1 cellular context compared by ENCODE assay signal in the genomic region with DNA sequence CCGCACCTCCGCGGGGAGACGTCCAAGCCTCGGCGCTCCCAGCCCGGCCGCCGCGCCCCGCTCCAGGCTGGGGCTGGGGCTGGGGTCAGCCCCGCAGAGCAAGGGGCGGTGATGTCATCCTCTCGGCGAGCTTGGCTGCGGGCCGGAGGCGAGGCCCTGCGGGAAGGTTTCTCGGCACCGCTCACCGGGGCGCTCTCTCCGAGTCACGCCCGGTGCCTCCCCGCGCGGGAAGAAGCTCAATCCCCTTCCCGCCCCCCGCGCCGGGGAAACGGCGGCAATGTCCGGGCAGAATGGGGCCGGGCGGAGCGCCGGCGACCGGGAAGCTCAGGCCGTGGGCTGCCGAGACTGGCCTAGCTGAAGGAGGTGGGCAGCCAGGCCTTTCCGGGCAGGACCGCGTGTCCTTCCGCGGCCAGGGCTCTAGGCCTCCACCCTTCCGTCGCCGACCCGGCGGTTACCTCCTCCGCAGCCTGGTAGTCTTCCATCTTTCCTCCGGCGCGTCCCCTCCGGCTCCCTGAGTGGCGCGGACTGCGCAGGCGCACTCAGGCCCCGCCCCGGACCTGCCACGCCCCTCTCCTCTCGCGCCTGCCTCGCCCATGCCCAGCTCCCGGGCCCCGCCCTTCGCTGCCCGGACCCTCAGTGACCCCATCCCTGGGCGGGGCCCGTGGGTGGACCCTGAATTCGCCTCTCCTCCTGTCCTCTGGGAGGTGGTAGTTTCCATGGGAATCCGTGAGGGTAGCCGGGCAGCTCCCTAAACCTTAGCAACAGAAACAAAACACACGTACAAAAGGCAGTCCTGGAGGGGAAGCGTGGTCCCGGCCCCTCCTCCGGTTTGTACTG.
TF ChIP-seq lines count a peak whose summit lies in the region.

TSS of gene DYNLT1 (minus strand) at position 517 of the 837 bp plus-strand sequence. CDS start at position 482, 35 bp downstream.

TF ChIP-seq in GM12878, 131 proteins besides CTCF, POLR2A, EP300 and RAD21 (continued from another document):
- TF ChIP-seq BHLHE40 (IDR thresholded peaks at IDR 0.05; ENCODE audit: borderline replicate concordance in 1 of 2, low read depth in 2 of 2, low read length in 1 of 2) (0 out of 4 replicates have a peak, but pooled peaks of 1 of the 2 experiments have one; percentile 9), SMARCA5 (IDR thresholded peaks at IDR 0.05) (peak; percentile 28; the same call in 1 of the 2 replicates), CREB1 (IDR thresholded peaks at IDR 0.05; ENCODE audit: low read depth) (0 out of 2 replicates have a peak, but pooled peaks have one; percentile 31), CEBPZ (IDR thresholded peaks at IDR 0.05; ENCODE audit: low read depth, low read length) (no peak), MEF2A (IDR thresholded peaks at IDR 0.05; ENCODE audit: insufficient read depth, low read depth, low read length) (no peak), YY1 (IDR thresholded peaks at IDR 0.05; ENCODE audit: low read depth, low read length) (peak; percentile 91), JUNB (IDR thresholded peaks at IDR 0.05) (no peak), SIN3A (IDR thresholded peaks at IDR 0.05; ENCODE audit: low read depth, low read length) (peak; percentile 71; the same call in 1 of the 2 replicates), MXI1 (IDR thresholded peaks at IDR 0.05; ENCODE audit: low read depth, low read length) (peak; percentile 79; the same call in 1 of the 2 replicates), HDGF (IDR thresholded peaks at IDR 0.05) (peak; percentile 59; the same call in 1 of the 2 replicates), POLR2AphosphoS5 (IDR thresholded peaks at IDR 0.05; ENCODE audit: low read length) (peak; percentile 92), RUNX3 (IDR thresholded peaks at IDR 0.05; ENCODE audit: low read length) (0 out of 2 replicates have a peak, but pooled peaks have one; percentile 6), IKZF1 (conservative IDR thresholded peaks at IDR 0.05) (peak; percentile 82), POLR2AphosphoS2 (IDR thresholded peaks at IDR 0.05; ENCODE audit: low read depth, low read length) (peak; percentile 73; the same call in 1 of the 2 replicates), USF2 (IDR thresholded peaks at IDR 0.05; ENCODE audit: borderline replicate concordance, low read depth, low read length) (no peak), TCF3 (IDR thresholded peaks at IDR 0.05; ENCODE audit: borderline replicate concordance, insufficient read depth, low read depth, low read length) (0 out of 2 replicates have a peak, but pooled peaks have one; percentile 31), HCFC1 (IDR thresholded peaks at IDR 0.05; ENCODE audit: low read length) (0 out of 2 replicates have a peak, but pooled peaks have one; percentile 24), CBFB (IDR thresholded peaks at IDR 0.05; ENCODE audit: low read depth) (0 out of 2 replicates have a peak, but pooled peaks have one; percentile 17), RB1 (IDR thresholded peaks at IDR 0.05; ENCODE audit: borderline replicate concordance) (peak; percentile 61; the same call in 1 of the 2 replicates), SUZ12 (IDR thresholded peaks at IDR 0.05; ENCODE audit: unreplicated experiment) (no peak), IKZF2 (IDR thresholded peaks at IDR 0.05) (peak; percentile 66; a peak in 1 of 4 replicates), SMAD5 (IDR thresholded peaks at IDR 0.05; ENCODE audit: low read depth) (peak; percentile 84), GATAD2B (conservative IDR thresholded peaks at IDR 0.05; ENCODE audit: low read depth) (peak; percentile 37), SPI1 (IDR thresholded peaks at IDR 0.05; ENCODE audit: borderline replicate concordance, insufficient read depth, low read depth, low read length) (no peak)
- TF ChIP-seq, protein P1, sequence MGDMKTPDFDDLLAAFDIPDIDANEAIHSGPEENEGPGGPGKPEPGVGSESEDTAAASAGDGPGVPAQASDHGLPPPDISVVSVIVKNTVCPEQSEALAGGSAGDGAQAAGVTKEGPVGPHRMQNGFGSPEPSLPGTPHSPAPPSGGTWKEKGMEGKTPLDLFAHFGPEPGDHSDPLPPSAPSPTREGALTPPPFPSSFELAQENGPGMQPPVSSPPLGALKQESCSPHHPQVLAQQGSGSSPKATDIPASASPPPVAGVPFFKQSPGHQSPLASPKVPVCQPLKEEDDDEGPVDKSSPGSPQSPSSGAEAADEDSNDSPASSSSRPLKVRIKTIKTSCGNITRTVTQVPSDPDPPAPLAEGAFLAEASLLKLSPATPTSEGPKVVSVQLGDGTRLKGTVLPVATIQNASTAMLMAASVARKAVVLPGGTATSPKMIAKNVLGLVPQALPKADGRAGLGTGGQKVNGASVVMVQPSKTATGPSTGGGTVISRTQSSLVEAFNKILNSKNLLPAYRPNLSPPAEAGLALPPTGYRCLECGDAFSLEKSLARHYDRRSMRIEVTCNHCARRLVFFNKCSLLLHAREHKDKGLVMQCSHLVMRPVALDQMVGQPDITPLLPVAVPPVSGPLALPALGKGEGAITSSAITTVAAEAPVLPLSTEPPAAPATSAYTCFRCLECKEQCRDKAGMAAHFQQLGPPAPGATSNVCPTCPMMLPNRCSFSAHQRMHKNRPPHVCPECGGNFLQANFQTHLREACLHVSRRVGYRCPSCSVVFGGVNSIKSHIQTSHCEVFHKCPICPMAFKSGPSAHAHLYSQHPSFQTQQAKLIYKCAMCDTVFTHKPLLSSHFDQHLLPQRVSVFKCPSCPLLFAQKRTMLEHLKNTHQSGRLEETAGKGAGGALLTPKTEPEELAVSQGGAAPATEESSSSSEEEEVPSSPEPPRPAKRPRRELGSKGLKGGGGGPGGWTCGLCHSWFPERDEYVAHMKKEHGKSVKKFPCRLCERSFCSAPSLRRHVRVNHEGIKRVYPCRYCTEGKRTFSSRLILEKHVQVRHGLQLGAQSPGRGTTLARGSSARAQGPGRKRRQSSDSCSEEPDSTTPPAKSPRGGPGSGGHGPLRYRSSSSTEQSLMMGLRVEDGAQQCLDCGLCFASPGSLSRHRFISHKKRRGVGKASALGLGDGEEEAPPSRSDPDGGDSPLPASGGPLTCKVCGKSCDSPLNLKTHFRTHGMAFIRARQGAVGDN (IDR thresholded peaks at IDR 0.05), result 0 out of 2 replicates have a peak, but pooled peaks have one; percentile 15
- TF ChIP-seq, protein P2, sequence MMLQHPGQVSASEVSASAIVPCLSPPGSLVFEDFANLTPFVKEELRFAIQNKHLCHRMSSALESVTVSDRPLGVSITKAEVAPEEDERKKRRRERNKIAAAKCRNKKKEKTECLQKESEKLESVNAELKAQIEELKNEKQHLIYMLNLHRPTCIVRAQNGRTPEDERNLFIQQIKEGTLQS (IDR thresholded peaks at IDR 0.05; ENCODE audit: borderline replicate concordance, extremely low read depth, low read depth, low read length), result no peak
- TF ChIP-seq, protein P3, sequence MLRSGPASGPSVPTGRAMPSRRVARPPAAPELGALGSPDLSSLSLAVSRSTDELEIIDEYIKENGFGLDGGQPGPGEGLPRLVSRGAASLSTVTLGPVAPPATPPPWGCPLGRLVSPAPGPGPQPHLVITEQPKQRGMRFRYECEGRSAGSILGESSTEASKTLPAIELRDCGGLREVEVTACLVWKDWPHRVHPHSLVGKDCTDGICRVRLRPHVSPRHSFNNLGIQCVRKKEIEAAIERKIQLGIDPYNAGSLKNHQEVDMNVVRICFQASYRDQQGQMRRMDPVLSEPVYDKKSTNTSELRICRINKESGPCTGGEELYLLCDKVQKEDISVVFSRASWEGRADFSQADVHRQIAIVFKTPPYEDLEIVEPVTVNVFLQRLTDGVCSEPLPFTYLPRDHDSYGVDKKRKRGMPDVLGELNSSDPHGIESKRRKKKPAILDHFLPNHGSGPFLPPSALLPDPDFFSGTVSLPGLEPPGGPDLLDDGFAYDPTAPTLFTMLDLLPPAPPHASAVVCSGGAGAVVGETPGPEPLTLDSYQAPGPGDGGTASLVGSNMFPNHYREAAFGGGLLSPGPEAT (IDR thresholded peaks at IDR 0.05; ENCODE audit: low read depth), result 0 out of 2 replicates have a peak, but pooled peaks have one; percentile 53
- TF ChIP-seq, protein P4, sequence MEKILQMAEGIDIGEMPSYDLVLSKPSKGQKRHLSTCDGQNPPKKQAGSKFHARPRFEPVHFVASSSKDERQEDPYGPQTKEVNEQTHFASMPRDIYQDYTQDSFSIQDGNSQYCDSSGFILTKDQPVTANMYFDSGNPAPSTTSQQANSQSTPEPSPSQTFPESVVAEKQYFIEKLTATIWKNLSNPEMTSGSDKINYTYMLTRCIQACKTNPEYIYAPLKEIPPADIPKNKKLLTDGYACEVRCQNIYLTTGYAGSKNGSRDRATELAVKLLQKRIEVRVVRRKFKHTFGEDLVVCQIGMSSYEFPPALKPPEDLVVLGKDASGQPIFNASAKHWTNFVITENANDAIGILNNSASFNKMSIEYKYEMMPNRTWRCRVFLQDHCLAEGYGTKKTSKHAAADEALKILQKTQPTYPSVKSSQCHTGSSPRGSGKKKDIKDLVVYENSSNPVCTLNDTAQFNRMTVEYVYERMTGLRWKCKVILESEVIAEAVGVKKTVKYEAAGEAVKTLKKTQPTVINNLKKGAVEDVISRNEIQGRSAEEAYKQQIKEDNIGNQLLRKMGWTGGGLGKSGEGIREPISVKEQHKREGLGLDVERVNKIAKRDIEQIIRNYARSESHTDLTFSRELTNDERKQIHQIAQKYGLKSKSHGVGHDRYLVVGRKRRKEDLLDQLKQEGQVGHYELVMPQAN (conservative IDR thresholded peaks at IDR 0.05), result peak; percentile 79; the same call in 1 of the 2 replicates
